ENCODE assay signal across 9 cellular contexts in the genomic region with DNA sequence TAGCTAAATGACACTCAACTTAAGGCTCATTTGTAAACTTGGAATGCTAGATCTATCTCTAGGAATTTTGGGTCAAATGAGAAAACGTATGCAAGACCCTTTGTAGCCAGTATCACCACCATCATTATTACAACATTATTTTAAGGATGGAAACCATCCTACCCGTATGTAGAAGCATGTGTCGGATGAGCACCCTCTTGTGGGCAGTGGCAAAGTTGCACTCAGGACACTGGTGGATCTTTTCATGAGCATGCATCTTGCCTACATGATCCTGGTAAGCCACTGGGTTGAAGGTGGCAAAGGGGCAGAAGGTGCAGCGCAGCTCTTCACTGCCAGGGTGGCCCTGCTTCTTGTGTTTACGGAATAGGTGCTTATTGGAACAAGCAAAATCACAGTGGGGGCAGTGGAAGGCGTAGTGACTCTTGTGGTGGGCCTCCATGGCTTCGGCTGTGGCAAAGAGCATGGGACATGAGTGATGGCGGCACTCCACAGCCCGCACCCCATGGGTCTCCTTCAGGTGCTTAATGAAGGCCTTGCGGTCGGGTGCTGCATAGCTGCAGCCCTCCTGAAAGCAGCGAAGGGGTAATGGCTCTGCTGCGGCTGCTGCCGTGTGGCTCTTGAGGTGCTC. TPM values are rescaled to one million over a fixed set of nuclear protein-coding genes. Genes with fewer than 3 reads are reported as not detected.
DNase-seq lines count a peak whose midpoint lies in the region; ATAC-seq, FAIRE-seq and TF ChIP-seq lines count a peak whose summit lies in the region.
"Had no signal": no experiment of that assay in that cellular context is flagged by ENCODE, and none has a peak within 500 bp of the region (broad histone marks: within the 10 kb centered on the region; RNA-seq: fewer than 3 reads in every experiment).

No MANE protein-coding gene starts in this region.

- TF ChIP-seq CTCF in LNCAP (IDR thresholded peaks at IDR 0.05) = peak; percentile 86
- peak; percentile 62 to 82 (median 68) for TF ChIP-seq CTCF in K562 (IDR thresholded peaks at IDR 0.05 in 2 of 3, conservative IDR thresholded peaks at IDR 0.05 in 1 of 3; ENCODE audit: insufficient read depth in 2 of 3, low read depth in 1 of 3, low read length in 3 of 3)

- WGBS in K562 (ENCODE audit: insufficient coverage, low coverage, missing lambda C conversion rate) = 71% methylated on average over 13 of the region's 14 CpGs

- no peak for TF ChIP-seq EP300 in K562 (IDR thresholded peaks at IDR 0.05; ENCODE audit: low read length)

- H3K4me1 ChIP-seq in K562 (replicated peaks in 1 of 2; ENCODE audit: control insufficient read depth in 2 of 2, insufficient read depth in 2 of 2, low read length in 2 of 2) = no peaks in the 10 kb centered on the region

- peak overlapping the region in 1 of 2 experiments; percentile 69; a peak in 1 of 4 replicates for H3K9ac ChIP-seq in K562 (ENCODE audit: insufficient read depth in 1 of 2, low read depth in 2 of 2, low read length in 2 of 2)

- no peaks in the 10 kb centered on the region for H4K20me1 ChIP-seq in K562 (replicated peaks; ENCODE audit: control insufficient read depth, insufficient read depth, low read length)

- no peak overlapping the region for H3K27ac ChIP-seq in K562 (ENCODE audit: extremely low read depth, low read depth, low read length)
- H3K27ac ChIP-seq: epithelial cell of prostate had no signal

- intact Hi-C loops in K562 (cut with micrococcal nuclease) = loop anchor here (10.0 kb wide), 2 partner anchors 244 to 374 kb away; a partner anchor contains a TSS

- no peak overlapping the region for H3K4me3 ChIP-seq in K562

- H3K9me1 ChIP-seq in K562 (ENCODE audit: control insufficient read depth, insufficient read depth, low read length) = no peaks in the 10 kb centered on the region

- ATAC-seq in K562 = peak; percentile 93
- ATAC-seq in HG03439 (IDR thresholded peaks at IDR 0.05; ENCODE audit: unreplicated experiment) = no peak

- no peak for TF ChIP-seq POLR2A in K562 (conservative IDR thresholded peaks at IDR 0.05)

- no peaks in the 10 kb centered on the region for H3K27me3 ChIP-seq in K562 (ENCODE audit: control insufficient read depth in 2 of 2, insufficient read depth in 2 of 2, low read length in 2 of 2)

- FAIRE-seq in K562 (lab: Jason Lieb, UNC) = peak; percentile 81

- BruUV-seq in K562 (replicated peaks; lab: Mats Ljungman, UMichigan) = no TSS peak

- 0 out of 3 replicates have a peak, but pooled peaks cover 4% of the 10 kb centered on the region for H3K79me2 ChIP-seq in K562 (ENCODE audit: control insufficient read depth, insufficient read depth, low read length)

- TF ChIP-seq RAD21 in K562 (CRISPR knock-in tag; conservative IDR thresholded peaks at IDR 0.05 in 1 of 2, IDR thresholded peaks at IDR 0.05 in 1 of 2) = peak; percentile 33 to 51

- H3K9me3 ChIP-seq in K562 (replicated peaks; ENCODE audit: control insufficient read depth, insufficient read depth, low read depth, low read length) = no peaks in the 10 kb centered on the region

- CTCF ChIA-PET in K562 (lab: Yijun Ruan, JAX; ENCODE audit: low intra/inter-chr PET ratio) = interaction anchor here (0.7 to 0.9 kb wide), 2 partner anchors 167 to 375 kb away, joined by 3 to 5 read pairs; no protein-coding TSS in a partner anchor

- in situ Hi-C loops in K562 (cut with MboI) = no loop called here

- POLR2A ChIA-PET in K562 (lab: Yijun Ruan, JAX) = interaction anchor here (0.7 kb wide), 1 partner anchor 20 kb away, joined by 3 read pairs; no protein-coding TSS in a partner anchor

- no peak overlapping the region for H3K4me2 ChIP-seq in K562 (ENCODE audit: insufficient read depth, low read length)

- H3K36me3 ChIP-seq in K562 (ENCODE audit: control insufficient read depth, insufficient read depth, low read length) = peaks cover 86% of the 10 kb centered on the region

- DNase-seq in NCI-H82 (lab: John Stamatoyannopoulos, UW) (peak; percentile 71), NCI-H82 treated with DMSO at 0.1 percent for 48 hours (lab: John Stamatoyannopoulos, UW; ENCODE audit: unreplicated experiment) (no peak), T-helper 1 cell (peak in 3 of 5 donors; percentile 24 to 53 (median 30)), K562 (ENCODE audit: extremely low read depth in 1 of 4, low spot score in 3 of 4) (peak; percentile 23 to 50 (median 44)), iPS-NIHi7 (ENCODE audit: extremely low spot score) (peak; percentile 80)
- peak in 2 of 3 donors; percentile 32 to 38 for DNase-seq in stimulated activated CD4-positive, alpha-beta T cell treated with anti-CD3 and anti-CD28 coated beads, Interleukin-12 subunit alpha, Interleukin-12 subunit beta, amount 100 ng/mL, for 48 hours (ENCODE audit: low read depth in 2 of 3, low spot score in 1 of 3)

- H2AFZ ChIP-seq in K562 (ENCODE audit: low read depth, low read length) = no peak overlapping the region

RNA-seq across cellular contexts. Expression of a gene that starts 10.8 kb away (rescaled TPM):
- total RNA-seq in K562 (2011; cell fraction: chromatin; rRNA removed; ENCODE audit: low replicate concordance) = 24.0 and 65.8 TPM in 2 replicates
- total RNA-seq in K562 (2011; cell fraction: nucleolus; rRNA removed) = 35.1 and 47.0 TPM in 2 replicates
- 30.9 and 31.5 TPM in 2 replicates for total RNA-seq in K562 (2011; cell fraction: nucleoplasm; rRNA removed)
- total RNA-seq in K562 (2014; rRNA removed) (8.1 and 13.8 TPM in 2 replicates), K562 (2014; rRNA removed; fragmentation: Illumina TruSeq; extraction: Trizol) (4.0 and 4.1 TPM in 2 replicates), K562 (2015; rRNA removed; fragmentation: Illumina TruSeq; extraction: Trizol) (4.5 and 5.2 TPM in 2 replicates), K562 (2021) (25.4 and 26.1 TPM in 2 replicates)
- polyA plus RNA-seq in K562 (2011; rRNA removed) (2.4 and 4.2 TPM in 2 replicates), K562 (2014; fragmentation: Illumina TruSeq; extraction: Trizol) (12.2 and 12.9 TPM in 2 replicates), K562 (2014; fragmentation: Nextera tagmentation; extraction: Ambion mirVana) (1 to 10 TPM in 1 of 2 experiments, under 1 TPM in 1; 0.50 to 1.3 TPM), K562 (2014; rRNA removed) (7.0 and 7.3 TPM in 2 replicates)
- polyA plus RNA-seq in K562 (2011; cell fraction: cytosol; rRNA removed) = 3.5 and 4.3 TPM in 2 replicates
- polyA plus RNA-seq in K562 (2011; cell fraction: nucleus; rRNA removed) = 12.9 and 32.2 TPM in 2 replicates
- polyA plus RNA-seq in K562 (2012) = 8.3 and 9.9 TPM in 2 replicates
- 6.0 and 6.3 TPM in 2 replicates for polyA minus RNA-seq in K562 (2011; rRNA and poly(A)+ RNA removed)
- polyA minus RNA-seq in K562 (2011; cell fraction: cytosol; rRNA and poly(A)+ RNA removed) = 9.3 and 9.6 TPM in 2 replicates
- polyA minus RNA-seq in K562 (2011; cell fraction: nucleus; rRNA and poly(A)+ RNA removed) = 20.1 and 24.5 TPM in 2 replicates

RNA-seq across cellular contexts. Expression of a gene that starts 10.9 kb away (rescaled TPM):
- 85.6 and 126 TPM in 2 replicates for total RNA-seq in K562 (2011; cell fraction: chromatin; rRNA removed; ENCODE audit: low replicate concordance)
- total RNA-seq in K562 (2011; cell fraction: nucleolus; rRNA removed) = 75.8 and 79.0 TPM in 2 replicates
- 81.7 and 82.7 TPM in 2 replicates for total RNA-seq in K562 (2011; cell fraction: nucleoplasm; rRNA removed)
- total RNA-seq in K562 (2014; rRNA removed) (41.1 and 43.6 TPM in 2 replicates), K562 (2014; rRNA removed; fragmentation: Illumina TruSeq; extraction: Trizol) (33.9 and 37.6 TPM in 2 replicates), K562 (2015; rRNA removed; fragmentation: Illumina TruSeq; extraction: Trizol) (43.8 and 46.9 TPM in 2 replicates), K562 (2021) (52.6 and 56.7 TPM in 2 replicates)
- polyA plus RNA-seq in K562 (2011; rRNA removed) (55.1 and 56.7 TPM in 2 replicates), K562 (2014; fragmentation: Illumina TruSeq; extraction: Trizol) (48.0 and 61.3 TPM in 2 replicates), K562 (2014; fragmentation: Nextera tagmentation; extraction: Ambion mirVana) (100 to 1,000 TPM in 1 of 2 experiments, 10 to 100 TPM in 1; 83.2 to 103 TPM), K562 (2014; rRNA removed) (64.8 and 72.7 TPM in 2 replicates)
- 69.3 and 108 TPM in 2 replicates for polyA plus RNA-seq in K562 (2011; cell fraction: cytosol; rRNA removed)
- 162 and 234 TPM in 2 replicates for polyA plus RNA-seq in K562 (2011; cell fraction: nucleus; rRNA removed)
- 40.2 and 56.5 TPM in 2 replicates for polyA plus RNA-seq in K562 (2012)
- 31.4 and 41.5 TPM in 2 replicates for polyA minus RNA-seq in K562 (2011; rRNA and poly(A)+ RNA removed)
- 16.0 and 28.2 TPM in 2 replicates for polyA minus RNA-seq in K562 (2011; cell fraction: cytosol; rRNA and poly(A)+ RNA removed)
- 27.7 and 35.0 TPM in 2 replicates for polyA minus RNA-seq in K562 (2011; cell fraction: nucleus; rRNA and poly(A)+ RNA removed)

RNA-seq across cellular contexts. Expression of a gene that starts 23.2 kb away (rescaled TPM):
- 12.4 and 31.3 TPM in 2 replicates for total RNA-seq in K562 (2011; cell fraction: chromatin; rRNA removed; ENCODE audit: low replicate concordance)
- 21.2 and 25.3 TPM in 2 replicates for total RNA-seq in K562 (2011; cell fraction: nucleolus; rRNA removed)
- 14.1 and 22.4 TPM in 2 replicates for total RNA-seq in K562 (2011; cell fraction: nucleoplasm; rRNA removed)
- total RNA-seq in K562 (2014; rRNA removed) (17.0 and 30.0 TPM in 2 replicates), K562 (2014; rRNA removed; fragmentation: Illumina TruSeq; extraction: Trizol) (15.5 and 18.2 TPM in 2 replicates), K562 (2015; rRNA removed; fragmentation: Illumina TruSeq; extraction: Trizol) (15.3 and 24.6 TPM in 2 replicates), K562 (2021) (19.0 and 20.5 TPM in 2 replicates)
- polyA plus RNA-seq in K562 (2011; rRNA removed) (45.9 and 49.8 TPM in 2 replicates), K562 (2014; fragmentation: Illumina TruSeq; extraction: Trizol) (19.7 and 30.1 TPM in 2 replicates), K562 (2014; fragmentation: Nextera tagmentation; extraction: Ambion mirVana) (1 to 10 TPM; 2.3 to 10.0 TPM), K562 (2014; rRNA removed) (26.5 and 26.6 TPM in 2 replicates)
- polyA plus RNA-seq in K562 (2011; cell fraction: cytosol; rRNA removed) = 24.3 and 40.6 TPM in 2 replicates
- 40.5 and 63.9 TPM in 2 replicates for polyA plus RNA-seq in K562 (2011; cell fraction: nucleus; rRNA removed)
- polyA plus RNA-seq in K562 (2012) = 16.7 and 22.6 TPM in 2 replicates
- 31.3 and 33.2 TPM in 2 replicates for polyA minus RNA-seq in K562 (2011; rRNA and poly(A)+ RNA removed)
- polyA minus RNA-seq in K562 (2011; cell fraction: cytosol; rRNA and poly(A)+ RNA removed) = 6.3 and 21.5 TPM in 2 replicates
- polyA minus RNA-seq in K562 (2011; cell fraction: nucleus; rRNA and poly(A)+ RNA removed) = 5.9 and 9.6 TPM in 2 replicates

RNA-seq across cellular contexts. Expression of a gene that starts 23.3 kb away (rescaled TPM):
- 93.3 and 145 TPM in 2 replicates for total RNA-seq in K562 (2011; cell fraction: chromatin; rRNA removed; ENCODE audit: low replicate concordance)
- 40.4 and 45.0 TPM in 2 replicates for total RNA-seq in K562 (2011; cell fraction: nucleolus; rRNA removed)
- total RNA-seq in K562 (2011; cell fraction: nucleoplasm; rRNA removed) = 42.6 and 50.0 TPM in 2 replicates
- total RNA-seq in K562 (2014; rRNA removed) = 3.8 and 5.2 TPM in 2 replicates
- 4.1 and 6.3 TPM in 2 replicates for total RNA-seq in K562 (2014; rRNA removed; fragmentation: Illumina TruSeq; extraction: Trizol)
- total RNA-seq in K562 (2015; rRNA removed; fragmentation: Illumina TruSeq; extraction: Trizol) = 4.1 and 4.5 TPM in 2 replicates
- total RNA-seq in K562 (2021) = 9.3 and 9.6 TPM in 2 replicates
- 12.4 and 22.4 TPM in 2 replicates for polyA plus RNA-seq in K562 (2011; rRNA removed)
- 9.2 and 11.0 TPM in 2 replicates for polyA plus RNA-seq in K562 (2011; cell fraction: cytosol; rRNA removed)
- polyA plus RNA-seq in K562 (2011; cell fraction: nucleus; rRNA removed) = 219 and 220 TPM in 2 replicates
- polyA plus RNA-seq in K562 (2012) = 5.5 and 8.3 TPM in 2 replicates
- polyA plus RNA-seq in K562 (2014; fragmentation: Illumina TruSeq; extraction: Trizol) = 6.5 and 9.6 TPM in 2 replicates
- polyA plus RNA-seq in K562 (2014; fragmentation: Nextera tagmentation; extraction: Ambion mirVana) = 1 to 10 TPM; 3.5 to 6.7 TPM
- polyA plus RNA-seq in K562 (2014; rRNA removed) = 9.7 and 10.3 TPM in 2 replicates
- polyA minus RNA-seq in K562 (2011; rRNA and poly(A)+ RNA removed) = 10.5 and 11.9 TPM in 2 replicates
- polyA minus RNA-seq in K562 (2011; cell fraction: cytosol; rRNA and poly(A)+ RNA removed) = 5.3 and 6.7 TPM in 2 replicates
- 19.5 and 29.4 TPM in 2 replicates for polyA minus RNA-seq in K562 (2011; cell fraction: nucleus; rRNA and poly(A)+ RNA removed)

RNA-seq across cellular contexts. Expression of a gene that starts 40.9 kb away (rescaled TPM):
- total RNA-seq in K562 (2011; cell fraction: chromatin; rRNA removed; ENCODE audit: low replicate concordance) = 0.18 TPM in 1 of 2 replicates, not detected in the other
- total RNA-seq in K562 (2011; cell fraction: nucleolus; rRNA removed) = not detected in 2 replicates
- total RNA-seq in K562 (2011; cell fraction: nucleoplasm; rRNA removed) = not detected in 2 replicates
- not detected in 2 replicates for total RNA-seq in K562 (2014; rRNA removed)
- total RNA-seq in K562 (2014; rRNA removed; fragmentation: Illumina TruSeq; extraction: Trizol) = not detected in 2 replicates
- not detected in 2 replicates for total RNA-seq in K562 (2015; rRNA removed; fragmentation: Illumina TruSeq; extraction: Trizol)
- not detected in 2 replicates for total RNA-seq in K562 (2021)
- polyA plus RNA-seq in K562 (2011; rRNA removed) = 0.01 TPM in 1 of 2 replicates, not detected in the other
- polyA plus RNA-seq in K562 (2011; cell fraction: cytosol; rRNA removed) = not detected in 2 replicates
- 0.08 TPM in 1 of 2 replicates, not detected in the other for polyA plus RNA-seq in K562 (2011; cell fraction: nucleus; rRNA removed)
- polyA plus RNA-seq in K562 (2012) = 0.44 and 0.64 TPM in 2 replicates
- not detected in 2 replicates for polyA plus RNA-seq in K562 (2014; fragmentation: Illumina TruSeq; extraction: Trizol)
- under 1 TPM; 0.13 to 0.38 TPM for polyA plus RNA-seq in K562 (2014; fragmentation: Nextera tagmentation; extraction: Ambion mirVana)
- not detected in 2 replicates for polyA plus RNA-seq in K562 (2014; rRNA removed)
- not detected in 2 replicates for polyA minus RNA-seq in K562 (2011; rRNA and poly(A)+ RNA removed)
- polyA minus RNA-seq in K562 (2011; cell fraction: cytosol; rRNA and poly(A)+ RNA removed) = not detected in 2 replicates
- not detected in 2 replicates for polyA minus RNA-seq in K562 (2011; cell fraction: nucleus; rRNA and poly(A)+ RNA removed)
